In genomic region chr7:1364068-1364905, GRCh38 we compare ENCODE assay signal across 24 cellular contexts.
DNase-seq lines count a peak whose midpoint lies in the region; ATAC-seq and TF ChIP-seq lines count a peak whose summit lies in the region.
"Had no signal": no experiment of that assay in that cellular context is flagged by ENCODE, and none has a peak within 500 bp of the region (broad histone marks: within the 10 kb centered on the region; RNA-seq: fewer than 3 reads in every experiment).

No MANE protein-coding gene starts in this region.

- peak overlapping the region; percentile 8 for H3K4me3 Mint-ChIP-seq in glutamatergic neuron (ENCODE audit: unreplicated experiment)
- H3K4me3 Mint-ChIP-seq: B cell, CD14-positive monocyte had no signal

- peak in 2 of 3 donors; percentile 17 to 41 for DNase-seq in right cardiac atrium
- no peak for DNase-seq in right atrium auricular region (ENCODE audit: low spot score)
- DNase-seq in RWPE1 (ENCODE audit: low spot score): peak; percentile 36
- no peak for DNase-seq in glutamatergic neuron
- no peak for DNase-seq in NCI-H2196 (lab: John Stamatoyannopoulos, UW; ENCODE audit: unreplicated experiment)
- DNase-seq in KBM-7: no peak
- no peak for DNase-seq in stimulated activated naive CD4-positive, alpha-beta T cell (lab: John Stamatoyannopoulos, UW)
- DNase-seq: NCI-H1092 treated with DMSO at 0.1 percent for 48 hours; NCI-H1436 treated with DMSO at 0.1 percent for 48 hours; NCI-H1930; NCI-H2227 treated with DMSO at 0.1 percent for 48 hours; NCI-H510A treated with DMSO at 0.1 percent for 48 hours; NCI-H748 treated with DMSO at 0.1 percent for 48 hours; NK-92 treated with Interleukin-12 subunit alpha and Interleukin-12 subunit beta, amount 100 ng/mL, for 24 hours; SHP77 treated with DMSO at 0.1 percent for 48 hours had no signal

- peaks cover 17% of the 10 kb centered on the region for H3K4me1 Mint-ChIP-seq in glutamatergic neuron (ENCODE audit: low read depth, unreplicated experiment)

- H3K36me3 ChIP-seq in right atrium auricular region: no peaks in the 10 kb centered on the region
- no peaks in the 10 kb centered on the region for H3K36me3 ChIP-seq in gastroesophageal sphincter
- H3K36me3 ChIP-seq: HAP-1 had no signal

- no peak for ATAC-seq in right cardiac atrium
- ATAC-seq in gastroesophageal sphincter: no peak
- ATAC-seq: A549, HepG2, K562 had no signal

- intact Hi-C loops in right cardiac atrium (cut with DNase I): no loop called here

- H3K4me3 ChIP-seq in right cardiac atrium (ENCODE audit: low read length) (no peak overlapping the region), right atrium auricular region (no peak overlapping the region), gastroesophageal sphincter (no peak overlapping the region)
- H3K4me3 ChIP-seq: A549, HAP-1, K562 had no signal

- TF ChIP-seq CTCF in right atrium auricular region (IDR thresholded peaks at IDR 0.05): no peak
- no peak for TF ChIP-seq CTCF in RWPE1 (conservative IDR thresholded peaks at IDR 0.05; ENCODE audit: low read depth)
- no peak for TF ChIP-seq CTCF in glutamatergic neuron (IDR thresholded peaks at IDR 0.05; ENCODE audit: partially characterized antibody, unreplicated experiment)
- TF ChIP-seq CTCF in gastroesophageal sphincter (IDR thresholded peaks at IDR 0.05): no peak

- no peak for TF ChIP-seq POLR2A in gastroesophageal sphincter (IDR thresholded peaks at IDR 0.05)

- CTCF ChIA-PET in RWPE1 (lab: Yijun Ruan, JAX): no interaction called here

- no peak overlapping the region for H3K27ac Mint-ChIP-seq in glutamatergic neuron (ENCODE audit: unreplicated experiment)
- H3K27ac Mint-ChIP-seq: B cell, CD14-positive monocyte had no signal

- POLR2A ChIA-PET in RWPE1 (lab: Yijun Ruan, JAX; ENCODE audit: low non-redundant PET): no interaction called here

- no peak for TF ChIP-seq EP300 in gastroesophageal sphincter (IDR thresholded peaks at IDR 0.05)

- H3K27ac ChIP-seq in right cardiac atrium (ENCODE audit: low read length) (no peak overlapping the region), right atrium auricular region (no peak overlapping the region), RWPE1 (no peak overlapping the region), gastroesophageal sphincter (no peak overlapping the region)
- H3K27ac ChIP-seq: A549, HL-60 had no signal

- H3K4me1 ChIP-seq in right cardiac atrium (ENCODE audit: control insufficient read depth, insufficient read depth, low read length) (no peaks in the 10 kb centered on the region), right atrium auricular region (peaks cover 0 to 6% of the 10 kb centered on the region in 2 donors), gastroesophageal sphincter (peaks cover 0 to 9% (median 0%) of the 10 kb centered on the region in 3 donors)

- 65% methylated on average over 36 of the region's 36 CpGs for WGBS in right cardiac atrium
- 0 to 40% methylated on average over 1 to 2 of the region's 36 CpGs for WGBS in gastroesophageal sphincter (ENCODE audit: low coverage in 1 of 2), 2 donors

- peaks cover 10% of the 10 kb centered on the region for H3K9me3 Mint-ChIP-seq in glutamatergic neuron (ENCODE audit: unreplicated experiment)

- H3K9me3 ChIP-seq in right cardiac atrium (ENCODE audit: control insufficient read depth, low read length) (peaks cover 2% of the 10 kb centered on the region), right atrium auricular region (no peaks in the 10 kb centered on the region), gastroesophageal sphincter (peaks cover 0 to 38% (median 0%) of the 10 kb centered on the region in 3 donors)
- H3K9me3 ChIP-seq: HAP-1, SK-N-SH had no signal

- no peaks in the 10 kb centered on the region for H3K36me3 Mint-ChIP-seq in glutamatergic neuron (ENCODE audit: unreplicated experiment)
- H3K36me3 Mint-ChIP-seq: CD14-positive monocyte had no signal

- H3K27me3 Mint-ChIP-seq in glutamatergic neuron (ENCODE audit: unreplicated experiment): peaks cover 4% of the 10 kb centered on the region

- H3K27me3 ChIP-seq in right cardiac atrium (ENCODE audit: control insufficient read depth, insufficient read depth): no peaks in the 10 kb centered on the region
- H3K27me3 ChIP-seq in right atrium auricular region: peaks cover 7 to 10% of the 10 kb centered on the region in 2 donors
- H3K27me3 ChIP-seq in gastroesophageal sphincter: peaks cover 86% of the 10 kb centered on the region

- in situ Hi-C loops in KBM-7 (cut with MboI; ENCODE audit: low pct_unique_long_range_greater_than_20kb, low sequenced_read_pairs): no loop called here

Comparison
In these comparisons a context has a peak if more than half of its experiments do, and no peak if none do; other contexts are left out.
1. DNase-seq: peak in right cardiac atrium (2 of 3) and RWPE1 (single experiment); none in right atrium auricular region (single experiment), glutamatergic neuron (single experiment), NCI-H2196 (single experiment), KBM-7 (single experiment) and stimulated activated naive CD4-positive, alpha-beta T cell (0 of 6).